In the genomic region with DNA sequence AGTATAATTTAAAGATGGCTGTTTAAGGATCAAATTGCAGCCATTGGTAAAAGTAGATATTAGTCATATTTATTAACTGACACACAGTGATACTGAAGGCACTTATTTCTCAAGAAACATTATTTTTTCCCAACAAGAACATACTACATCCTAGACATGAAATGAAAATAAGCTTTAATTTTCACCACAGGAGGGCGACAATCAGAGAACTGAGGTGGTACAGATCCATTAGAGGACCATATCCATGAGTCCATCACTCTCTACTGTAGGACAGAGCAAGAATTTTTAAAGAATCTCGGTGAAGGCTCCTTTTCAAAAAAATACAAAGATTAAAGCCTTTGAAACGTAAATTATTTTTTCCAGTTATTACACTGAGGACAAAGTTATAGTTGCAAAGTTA, we compare ENCODE assay signal across 7 cellular contexts.
DNase-seq lines count a peak whose midpoint lies in the region; ATAC-seq and TF ChIP-seq lines count a peak whose summit lies in the region.
"Not testable (repeated sequence)": the region's sequence is repeated elsewhere in the genome, so short reads cannot be mapped to it uniquely, and the experiment has no call there.

No MANE protein-coding gene starts in this region.

- not testable (repeated sequence) for H3K4me2 ChIP-seq in OCI-LY1 (ENCODE audit: low read length); SK-N-SH

- not testable (repeated sequence) for BruUV-seq in Panc1 (replicated peaks; lab: Mats Ljungman, UMichigan)

- TF ChIP-seq CTCF in HFFc6 (IDR thresholded peaks at IDR 0.05) (peak; percentile 67), LNCaP clone FGC (IDR thresholded peaks at IDR 0.05; ENCODE audit: control insufficient read depth, extremely low read depth, insufficient read depth) (peak; percentile 63), OCI-LY1 (IDR thresholded peaks at IDR 0.05; ENCODE audit: low read length) (peak; percentile 36; the same call in 1 of the 2 replicates), Panc1 (IDR thresholded peaks at IDR 0.05) (peak; percentile 14; the same call in 1 of the 2 replicates), SK-N-SH (IDR thresholded peaks at IDR 0.05) (peak; percentile 56), endothelial cell (IDR thresholded peaks at IDR 0.05; ENCODE audit: unreplicated experiment) (peak; percentile 12)

- H3K36me3 ChIP-seq in OCI-LY1 (ENCODE audit: insufficient read depth, low read length); Panc1 (ENCODE audit: control insufficient read depth, insufficient read depth, low read length): not testable (repeated sequence)
- H3K36me3 ChIP-seq in SK-N-SH (replicated peaks in 1 of 2; ENCODE audit: control insufficient read depth in 1 of 2, insufficient read depth in 2 of 2, low read length in 1 of 2), result peaks cover 0 to 16% of the 10 kb centered on the region in 2 experiments

- not testable (repeated sequence) for H3K27ac Mint-ChIP-seq in HFFc6; endothelial cell (ENCODE audit: unreplicated experiment)

- not testable (repeated sequence) for H3K4me3 Mint-ChIP-seq in HFFc6; endothelial cell (ENCODE audit: unreplicated experiment)

- DNase-seq in Caki2 (ENCODE audit: low read depth) (peak; percentile 15), HFFc6 (peak; percentile 28)
- not testable (repeated sequence) for DNase-seq in LNCaP clone FGC (ENCODE audit: low read depth); Panc1 (ENCODE audit: low read depth, low spot score); SK-N-SH; endothelial cell (ENCODE audit: low spot score)

- H3K4me1 ChIP-seq in OCI-LY1 (ENCODE audit: insufficient read depth, low read length, severe bottlenecking); Panc1 (ENCODE audit: control insufficient read depth, insufficient read depth, low read length); SK-N-SH (ENCODE audit: control insufficient read depth in 1 of 2, insufficient read depth in 2 of 2, low read depth in 1 of 2, low read length in 1 of 2): not testable (repeated sequence)

- H3K9ac ChIP-seq in OCI-LY1 (ENCODE audit: low read length); SK-N-SH: not testable (repeated sequence)

- in situ Hi-C loops in Caki2 (cut with HindIII; ENCODE audit: low pct_unique_long_range_greater_than_20kb, low sequenced_read_pairs); Panc1 (cut with HindIII; ENCODE audit: low pct_unique_long_range_greater_than_20kb, low sequenced_read_pairs): not testable (repeated sequence)

- peaks cover 66% of the 10 kb centered on the region for H3K9me3 Mint-ChIP-seq in HFFc6
- H3K9me3 Mint-ChIP-seq in endothelial cell (ENCODE audit: unreplicated experiment), result peaks cover 43% of the 10 kb centered on the region

- ATAC-seq in Panc1, result not testable (repeated sequence)

- not testable (repeated sequence) for H3K9me2 ChIP-seq in OCI-LY1 (ENCODE audit: low read depth, low read length); SK-N-SH

- not testable (repeated sequence) for H3K27me3 Mint-ChIP-seq in HFFc6 (ENCODE audit: insufficient read depth); endothelial cell (ENCODE audit: unreplicated experiment)

- H3K79me2 ChIP-seq in OCI-LY1 (ENCODE audit: insufficient read depth, low read length); SK-N-SH (ENCODE audit: insufficient read depth): not testable (repeated sequence)

- CTCF ChIA-PET in Panc1 (lab: Charles Lee); SK-N-SH (lab: Yijun Ruan, JAX): not testable (repeated sequence)

- H2AFZ ChIP-seq in OCI-LY1 (ENCODE audit: low read length); SK-N-SH (ENCODE audit: low read depth): not testable (repeated sequence)

- H3K36me3 Mint-ChIP-seq in HFFc6 (ENCODE audit: low read depth), result peaks cover 16% of the 10 kb centered on the region; the same call in 1 of the 2 replicates
- not testable (repeated sequence) for H3K36me3 Mint-ChIP-seq in endothelial cell (ENCODE audit: low read depth, unreplicated experiment)

- H3K4me3 ChIP-seq in LNCaP clone FGC (ENCODE audit: low read depth, low read length); OCI-LY1 (ENCODE audit: low read depth, low read length, poor library complexity, severe bottlenecking); Panc1 (ENCODE audit: low read depth in 2 of 2, low read length in 2 of 2); SK-N-SH (ENCODE audit: low read depth in 2 of 2, low read length in 1 of 2): not testable (repeated sequence)

- TF ChIP-seq EP300 in SK-N-SH (IDR thresholded peaks at IDR 0.05; ENCODE audit: borderline replicate concordance in 1 of 2, low read depth in 1 of 2, low read length in 1 of 2), result not testable (repeated sequence)

- H3K27ac ChIP-seq in OCI-LY1 (ENCODE audit: low read depth, low read length, poor library complexity, severe bottlenecking); Panc1 (ENCODE audit: low read length); SK-N-SH (ENCODE audit: low read depth in 2 of 2, low read length in 1 of 2): not testable (repeated sequence)

- H4K20me1 ChIP-seq in OCI-LY1 (ENCODE audit: insufficient read depth, low read length); SK-N-SH (ENCODE audit: insufficient read depth): not testable (repeated sequence)

- H3K9me3 ChIP-seq in OCI-LY1 (ENCODE audit: low read length); Panc1 (ENCODE audit: control insufficient read depth, insufficient read depth, low read depth, low read length); SK-N-SH: not testable (repeated sequence)

- TF ChIP-seq RAD21 in SK-N-SH (IDR thresholded peaks at IDR 0.05; ENCODE audit: low read length), result not testable (repeated sequence)

- H3K4me1 Mint-ChIP-seq in HFFc6 (ENCODE audit: low read depth); endothelial cell (ENCODE audit: unreplicated experiment): not testable (repeated sequence)

- H3F3A ChIP-seq in OCI-LY1 (ENCODE audit: insufficient read depth, low read length); SK-N-SH (replicated peaks; ENCODE audit: insufficient read depth): not testable (repeated sequence)

- POLR2A ChIA-PET in Panc1 (lab: Charles Lee); SK-N-SH (lab: Yijun Ruan, JAX): not testable (repeated sequence)

- intact Hi-C loops in Panc1 (cut with micrococcal nuclease; ENCODE audit: unreplicated experiment), result not testable (repeated sequence)

- not testable (repeated sequence) for H3K27me3 ChIP-seq in OCI-LY1 (ENCODE audit: insufficient read depth, low read length); Panc1 (ENCODE audit: control insufficient read depth, insufficient read depth, low read length); SK-N-SH (ENCODE audit: insufficient read depth)

- WGBS in SK-N-SH (ENCODE audit: low lambda C conversion rate), result 35% methylated on average over 3 of the region's 3 CpGs

Comparison
In these comparisons a context has a peak if more than half of its experiments do, and no peak if none do; other contexts are left out.
1. CTCF ChIP-seq: peak in every context shown above with its lines; median percentile 67 in HFFc6; 63 in LNCaP clone FGC; 56 in SK-N-SH; 36 in OCI-LY1; 14 in Panc1; 12 in endothelial cell.